1 cellular context compared by ENCODE assay signal in the genomic region with DNA sequence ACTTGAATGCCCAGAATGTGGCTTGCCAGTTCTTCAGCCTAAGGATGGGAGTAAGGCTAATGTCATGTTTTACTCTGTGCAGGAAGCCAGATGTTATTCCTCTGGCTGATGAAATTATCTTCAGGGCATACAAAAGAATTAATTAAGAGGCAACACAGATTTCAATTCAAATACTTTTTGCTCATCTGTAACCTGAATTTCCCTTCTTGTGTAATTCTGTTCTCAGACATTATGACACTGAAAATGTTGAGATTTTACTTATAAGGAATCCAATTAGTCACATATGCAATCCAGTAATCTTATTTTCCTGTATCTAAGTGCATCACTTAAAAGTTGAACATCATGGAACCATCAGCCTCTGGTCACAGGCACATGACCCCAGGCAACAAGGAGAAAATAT.
TF ChIP-seq lines count a peak whose summit lies in the region.

No MANE protein-coding gene starts in this region.

TF ChIP-seq in SK-N-SH, 30 proteins besides CTCF, POLR2A, EP300 and RAD21 (continued from another document):
- TF ChIP-seq, protein P1, sequence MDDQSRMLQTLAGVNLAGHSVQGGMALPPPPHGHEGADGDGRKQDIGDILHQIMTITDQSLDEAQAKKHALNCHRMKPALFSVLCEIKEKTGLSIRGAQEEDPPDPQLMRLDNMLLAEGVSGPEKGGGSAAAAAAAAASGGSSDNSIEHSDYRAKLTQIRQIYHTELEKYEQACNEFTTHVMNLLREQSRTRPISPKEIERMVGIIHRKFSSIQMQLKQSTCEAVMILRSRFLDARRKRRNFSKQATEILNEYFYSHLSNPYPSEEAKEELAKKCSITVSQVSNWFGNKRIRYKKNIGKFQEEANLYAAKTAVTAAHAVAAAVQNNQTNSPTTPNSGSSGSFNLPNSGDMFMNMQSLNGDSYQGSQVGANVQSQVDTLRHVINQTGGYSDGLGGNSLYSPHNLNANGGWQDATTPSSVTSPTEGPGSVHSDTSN (IDR thresholded peaks at IDR 0.05), result no peak
- no peak for TF ChIP-seq MXI1 (IDR thresholded peaks at IDR 0.05; ENCODE audit: low read depth, low read length)
- TF ChIP-seq, protein P2, sequence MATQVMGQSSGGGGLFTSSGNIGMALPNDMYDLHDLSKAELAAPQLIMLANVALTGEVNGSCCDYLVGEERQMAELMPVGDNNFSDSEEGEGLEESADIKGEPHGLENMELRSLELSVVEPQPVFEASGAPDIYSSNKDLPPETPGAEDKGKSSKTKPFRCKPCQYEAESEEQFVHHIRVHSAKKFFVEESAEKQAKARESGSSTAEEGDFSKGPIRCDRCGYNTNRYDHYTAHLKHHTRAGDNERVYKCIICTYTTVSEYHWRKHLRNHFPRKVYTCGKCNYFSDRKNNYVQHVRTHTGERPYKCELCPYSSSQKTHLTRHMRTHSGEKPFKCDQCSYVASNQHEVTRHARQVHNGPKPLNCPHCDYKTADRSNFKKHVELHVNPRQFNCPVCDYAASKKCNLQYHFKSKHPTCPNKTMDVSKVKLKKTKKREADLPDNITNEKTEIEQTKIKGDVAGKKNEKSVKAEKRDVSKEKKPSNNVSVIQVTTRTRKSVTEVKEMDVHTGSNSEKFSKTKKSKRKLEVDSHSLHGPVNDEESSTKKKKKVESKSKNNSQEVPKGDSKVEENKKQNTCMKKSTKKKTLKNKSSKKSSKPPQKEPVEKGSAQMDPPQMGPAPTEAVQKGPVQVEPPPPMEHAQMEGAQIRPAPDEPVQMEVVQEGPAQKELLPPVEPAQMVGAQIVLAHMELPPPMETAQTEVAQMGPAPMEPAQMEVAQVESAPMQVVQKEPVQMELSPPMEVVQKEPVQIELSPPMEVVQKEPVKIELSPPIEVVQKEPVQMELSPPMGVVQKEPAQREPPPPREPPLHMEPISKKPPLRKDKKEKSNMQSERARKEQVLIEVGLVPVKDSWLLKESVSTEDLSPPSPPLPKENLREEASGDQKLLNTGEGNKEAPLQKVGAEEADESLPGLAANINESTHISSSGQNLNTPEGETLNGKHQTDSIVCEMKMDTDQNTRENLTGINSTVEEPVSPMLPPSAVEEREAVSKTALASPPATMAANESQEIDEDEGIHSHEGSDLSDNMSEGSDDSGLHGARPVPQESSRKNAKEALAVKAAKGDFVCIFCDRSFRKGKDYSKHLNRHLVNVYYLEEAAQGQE (IDR thresholded peaks at IDR 0.05; ENCODE audit: low read depth, low read length), result no peak
- no peak for TF ChIP-seq SIN3A (IDR thresholded peaks at IDR 0.05; ENCODE audit: borderline replicate concordance, low read depth, low read length)
- no peak for TF ChIP-seq RXRA (IDR thresholded peaks at IDR 0.05; ENCODE audit: borderline replicate concordance, low read depth)
- peak; percentile 65; the same call in 1 of the 2 replicates for TF ChIP-seq GATA2 (CRISPR knock-in tag; IDR thresholded peaks at IDR 0.05)
- no peak for TF ChIP-seq ELF1 (IDR thresholded peaks at IDR 0.05)
- no peak for TF ChIP-seq YY1 (IDR thresholded peaks at IDR 0.05; ENCODE audit: low read depth)
- TF ChIP-seq, protein P3, sequence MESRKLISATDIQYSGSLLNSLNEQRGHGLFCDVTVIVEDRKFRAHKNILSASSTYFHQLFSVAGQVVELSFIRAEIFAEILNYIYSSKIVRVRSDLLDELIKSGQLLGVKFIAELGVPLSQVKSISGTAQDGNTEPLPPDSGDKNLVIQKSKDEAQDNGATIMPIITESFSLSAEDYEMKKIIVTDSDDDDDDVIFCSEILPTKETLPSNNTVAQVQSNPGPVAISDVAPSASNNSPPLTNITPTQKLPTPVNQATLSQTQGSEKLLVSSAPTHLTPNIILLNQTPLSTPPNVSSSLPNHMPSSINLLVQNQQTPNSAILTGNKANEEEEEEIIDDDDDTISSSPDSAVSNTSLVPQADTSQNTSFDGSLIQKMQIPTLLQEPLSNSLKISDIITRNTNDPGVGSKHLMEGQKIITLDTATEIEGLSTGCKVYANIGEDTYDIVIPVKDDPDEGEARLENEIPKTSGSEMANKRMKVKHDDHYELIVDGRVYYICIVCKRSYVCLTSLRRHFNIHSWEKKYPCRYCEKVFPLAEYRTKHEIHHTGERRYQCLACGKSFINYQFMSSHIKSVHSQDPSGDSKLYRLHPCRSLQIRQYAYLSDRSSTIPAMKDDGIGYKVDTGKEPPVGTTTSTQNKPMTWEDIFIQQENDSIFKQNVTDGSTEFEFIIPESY (IDR thresholded peaks at IDR 0.05; ENCODE audit: borderline replicate concordance, low read depth), result no peak
- TF ChIP-seq POLR2AphosphoS5 (IDR thresholded peaks at IDR 0.05; ENCODE audit: low read depth, low read length), result no peak
- no peak for TF ChIP-seq TEAD4 (IDR thresholded peaks at IDR 0.05; ENCODE audit: borderline replicate concordance, insufficient read depth)
- no peak for TF ChIP-seq RFX5 (IDR thresholded peaks at IDR 0.05; ENCODE audit: low read length)
- no peak for TF ChIP-seq MEF2A (IDR thresholded peaks at IDR 0.05; ENCODE audit: borderline replicate concordance, low read depth)
- no peak for TF ChIP-seq FOXM1 (IDR thresholded peaks at IDR 0.05; ENCODE audit: low read depth)
